In the genomic region with DNA sequence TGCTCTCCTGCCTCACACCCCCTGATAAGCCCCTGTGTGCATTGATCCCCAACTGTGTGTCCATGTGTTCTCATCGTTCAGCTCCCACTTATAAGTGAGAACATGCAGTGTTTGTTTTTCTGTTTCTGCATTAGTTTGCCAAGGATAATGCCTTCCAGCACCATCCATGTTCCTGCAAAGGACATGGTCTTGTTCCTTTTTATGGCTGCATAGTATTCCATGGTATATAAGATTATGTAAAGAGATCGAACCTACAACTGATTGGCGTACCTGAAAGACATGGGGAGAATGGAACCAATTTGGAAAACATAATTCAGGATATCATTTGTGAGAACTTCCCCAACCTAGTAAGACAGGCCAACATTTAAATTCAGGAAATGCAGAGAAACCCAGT, we compare ENCODE assay signal across 11 cellular contexts. TPM values are rescaled to one million over a fixed set of nuclear protein-coding genes. Genes with fewer than 3 reads are reported as not detected.
DNase-seq lines count a peak whose midpoint lies in the region; ATAC-seq and TF ChIP-seq lines count a peak whose summit lies in the region.
"Had no signal": no experiment of that assay in that cellular context is flagged by ENCODE, and none has a peak within 500 bp of the region (broad histone marks: within the 10 kb centered on the region; RNA-seq: fewer than 3 reads in every experiment).

No MANE protein-coding gene starts in this region.

- H3K4me1 ChIP-seq in left lung, result peaks cover 8 to 24% of the 10 kb centered on the region in 2 donors
- peaks cover 0 to 5% (median 2%) of the 10 kb centered on the region in 4 donors for H3K4me1 ChIP-seq in transverse colon
- peaks cover 0 to 16% (median 6%) of the 10 kb centered on the region in 4 donors for H3K4me1 ChIP-seq in tibial artery

- TF ChIP-seq CTCF in left lung (IDR thresholded peaks at IDR 0.05) (no peak), transverse colon (IDR thresholded peaks at IDR 0.05) (no peak), tibial artery (IDR thresholded peaks at IDR 0.05) (no peak)

- H3K9me3 ChIP-seq in left lung, result no peaks in the 10 kb centered on the region
- no peaks in the 10 kb centered on the region for H3K9me3 ChIP-seq in transverse colon
- H3K9me3 ChIP-seq in tibial artery, result no peaks in the 10 kb centered on the region

- no peak for ATAC-seq in activated T-cell treated with anti-CD3 and anti-CD28 coated beads, Interleukin-2, amount 50 U/mL, for 72 hours (replicated peaks in 1 of 2)
- ATAC-seq in left lung, result no peak

- TF ChIP-seq POLR2A in transverse colon (IDR thresholded peaks at IDR 0.05), result no peak

- H3K27ac ChIP-seq in left lung, result peak overlapping the region; percentile 35 to 76
- H3K27ac ChIP-seq in transverse colon, result peak overlapping the region in 3 of 4 donors; percentile 47 to 61 (median 57)
- peak overlapping the region in 1 of 2 donors; percentile 8 for H3K27ac ChIP-seq in tibial artery
- H3K27ac ChIP-seq: HL-60, VCaP had no signal

- peaks cover 57% of the 10 kb centered on the region for H3K4me1 Mint-ChIP-seq in activated T-cell treated with anti-CD3 and anti-CD28 coated beads, Interleukin-2, amount 50 U/mL, for 72 hours (ENCODE audit: low read depth)
- H3K4me1 Mint-ChIP-seq in activated naive CD8-positive, alpha-beta T cell treated with anti-CD3 and anti-CD28 coated beads for 36 hours, result peaks cover 47% of the 10 kb centered on the region

- peaks cover 0 to 2% of the 10 kb centered on the region in 2 donors for H3K9me3 Mint-ChIP-seq in activated T-cell treated with anti-CD3 and anti-CD28 coated beads, Interleukin-2, amount 50 U/mL, for 72 hours
- peaks cover 29% of the 10 kb centered on the region for H3K9me3 Mint-ChIP-seq in activated naive CD8-positive, alpha-beta T cell treated with anti-CD3 and anti-CD28 coated beads for 36 hours

- peak overlapping the region; percentile 27 to 68 for H3K4me3 Mint-ChIP-seq in activated T-cell treated with anti-CD3 and anti-CD28 coated beads, Interleukin-2, amount 50 U/mL, for 72 hours
- no peak overlapping the region for H3K4me3 Mint-ChIP-seq in activated naive CD8-positive, alpha-beta T cell treated with anti-CD3 and anti-CD28 coated beads for 36 hours

- no peak for DNase-seq in activated T-cell treated with anti-CD3 and anti-CD28 coated beads, Interleukin-2, amount 50 U/mL, for 72 hours
- no peak for DNase-seq in activated T-cell treated with anti-CD3 and anti-CD28 coated beads, Interleukin-2, amount 50 U/mL, for 1 hour
- no peak for DNase-seq in activated naive CD8-positive, alpha-beta T cell treated with anti-CD3 and anti-CD28 coated beads for 36 hours
- DNase-seq in left lung, result no peak
- no peak for DNase-seq in transverse colon
- no peak for DNase-seq in nucleus accumbens (lab: John Stamatoyannopoulos, UW)
- no peak for DNase-seq in mucosa of gallbladder (ENCODE audit: low spot score)
- no peak for DNase-seq in tibial artery
- DNase-seq: NCI-H1417 had no signal

- H3K36me3 ChIP-seq in left lung (no peaks in the 10 kb centered on the region), transverse colon (no peaks in the 10 kb centered on the region), tibial artery (no peaks in the 10 kb centered on the region)

- H3K27me3 Mint-ChIP-seq in activated T-cell treated with anti-CD3 and anti-CD28 coated beads, Interleukin-2, amount 50 U/mL, for 72 hours (ENCODE audit: low read depth), result peaks cover 28% of the 10 kb centered on the region
- peaks cover 12% of the 10 kb centered on the region for H3K27me3 Mint-ChIP-seq in activated naive CD8-positive, alpha-beta T cell treated with anti-CD3 and anti-CD28 coated beads for 36 hours

- in situ Hi-C loops in transverse colon (cut with MboI; ENCODE audit: low pct_ligation_motif_present in 1 of 4, low pct_unique_long_range_greater_than_20kb in 1 of 4, low sequenced_read_pairs in 3 of 4), result no loop called here

- intact Hi-C loops in left lung (cut with DNase I) (no loop called here), transverse colon (cut with DNase I; ENCODE audit: low total_unique reads) (no loop called here), tibial artery (cut with DNase I; ENCODE audit: low total_unique reads) (no loop called here)

- TF ChIP-seq EP300 in transverse colon (IDR thresholded peaks at IDR 0.05; ENCODE audit: low read depth), result no peak

- H3K27ac Mint-ChIP-seq in activated T-cell treated with anti-CD3 and anti-CD28 coated beads, Interleukin-2, amount 50 U/mL, for 72 hours, result no peak overlapping the region
- peak overlapping the region; percentile 67 for H3K27ac Mint-ChIP-seq in activated naive CD8-positive, alpha-beta T cell treated with anti-CD3 and anti-CD28 coated beads for 36 hours

- peaks cover 4 to 7% of the 10 kb centered on the region in 2 donors for H3K36me3 Mint-ChIP-seq in activated T-cell treated with anti-CD3 and anti-CD28 coated beads, Interleukin-2, amount 50 U/mL, for 72 hours (ENCODE audit: insufficient read depth in 2 of 2)
- H3K36me3 Mint-ChIP-seq in activated naive CD8-positive, alpha-beta T cell treated with anti-CD3 and anti-CD28 coated beads for 36 hours, result peaks cover 39% of the 10 kb centered on the region

- H3K4me3 ChIP-seq in left lung (no peak overlapping the region), transverse colon (no peak overlapping the region), tibial artery (peak overlapping the region in 1 of 2 donors; percentile 23)

- WGBS in transverse colon (ENCODE audit: low coverage in 1 of 2), 2 donors, result 92 to 100% methylated on average over 1 to 3 of the region's 3 CpGs

- H3K27me3 ChIP-seq in left lung (no peaks in the 10 kb centered on the region), transverse colon (no peaks in the 10 kb centered on the region), tibial artery (no peaks in the 10 kb centered on the region)

RNA-seq across cellular contexts. Expression of a gene that starts 32.4 kb away (rescaled TPM):
- total RNA-seq in activated T-cell treated with anti-CD3 and anti-CD28 coated beads, Interleukin-2, amount 50 U/mL, for 72 hours, result 10 to 100 TPM in 1 of 2 donors, 1 to 10 TPM in 1; 6.2 to 12.0 TPM
- total RNA-seq in activated naive CD8-positive, alpha-beta T cell treated with anti-CD3 and anti-CD28 coated beads for 36 hours, result 10 to 100 TPM in 1 of 2 experiments, 1 to 10 TPM in 1; 9.8 to 10.2 TPM
- 1 to 10 TPM; 1.8 to 6.3 TPM for total RNA-seq in left lung
- total RNA-seq in transverse colon, result 1 to 10 TPM in 3 of 4 donors, under 1 TPM in 1; 0.20 to 3.2 (median 1.4) TPM
- total RNA-seq in mucosa of gallbladder, result 1.4 TPM
